Comparison of ENCODE assay signal across 26 cellular contexts in genomic region chr7:137094-137861, GRCh38. TPM values are rescaled to one million over a fixed set of nuclear protein-coding genes. Genes with fewer than 3 reads are reported as not detected.
DNase-seq lines count a peak whose midpoint lies in the region; ATAC-seq, FAIRE-seq and TF ChIP-seq lines count a peak whose summit lies in the region.
"Had no signal": no experiment of that assay in that cellular context is flagged by ENCODE, and none has a peak within 500 bp of the region (broad histone marks: within the 10 kb centered on the region; RNA-seq: fewer than 3 reads in every experiment).

No MANE protein-coding gene starts in this region.

- no peaks in the 10 kb centered on the region for H3K9me3 Mint-ChIP-seq in brain
- H3K9me3 Mint-ChIP-seq: activated CD4-positive, alpha-beta T cell treated with anti-CD3 and anti-CD28 coated beads, Interleukin-2, amount 10 ng/mL, durations not matched to agents 7 days and 5 days; activated naive CD4-positive, alpha-beta T cell treated with anti-CD3 and anti-CD28 coated beads, Interleukin-2, amount 50 U/mL, for 24 hours; activated T-cell treated with anti-CD3 and anti-CD28 coated beads, Interleukin-2, amount 50 U/mL, for 72 hours; neural crest cell; stimulated activated naive CD8-positive, alpha-beta T cell treated with anti-CD3 and anti-CD28 coated beads, Interleukin-15, amount 100 ng/mL, for 72 hours had no signal

- FAIRE-seq in HTR-8/SVneo (lab: Jason Lieb, UNC), result peak; percentile 49
- FAIRE-seq: endometrium, GM12891, H54, keratinocyte had no signal

- 65 to 78% methylated on average over 6 to 14 of the region's 14 CpGs for WGBS in transverse colon (ENCODE audit: low coverage in 1 of 2), 2 donors

- no peak overlapping the region for H3K4me3 ChIP-seq in transverse colon
- H3K4me3 ChIP-seq: cardiac muscle cell, lower lobe of right lung, thyroid gland had no signal

- H3K36me3 Mint-ChIP-seq in brain, result no peaks in the 10 kb centered on the region
- H3K36me3 Mint-ChIP-seq: activated naive CD4-positive, alpha-beta T cell treated with anti-CD3 and anti-CD28 coated beads, Interleukin-2, amount 50 U/mL, for 24 hours had no signal

- DNase-seq in NCI-H2171 treated with DMSO at 0.1 percent for 48 hours (lab: John Stamatoyannopoulos, UW) (peak; percentile 26), NCI-H2171 (lab: John Stamatoyannopoulos, UW) (no peak), HTR-8/SVneo (ENCODE audit: insufficient read length, low spot score) (no peak), transverse colon (peak; percentile 4), GOT3 (lab: John Stamatoyannopoulos, UW) (no peak), HK-2 (ENCODE audit: unreplicated experiment) (no peak)
- DNase-seq: activated CD4-positive, alpha-beta T cell treated with anti-CD3 and anti-CD28 coated beads, Interleukin-2, amount 10 ng/mL, durations not matched to agents 7 days and 5 days; activated T-cell treated with anti-CD3 and anti-CD28 coated beads, Interleukin-2, amount 50 U/mL, for 72 hours; cortex of kidney; IMR-90; lower lobe of right lung; NCI-H1436; NCI-H526; stimulated activated naive CD8-positive, alpha-beta T cell treated with anti-CD3 and anti-CD28 coated beads, Interleukin-15, amount 100 ng/mL, for 72 hours; thyroid gland had no signal

- peak overlapping the region in 3 of 5 experiments; percentile 14 to 52 (median 15) for H3K27ac Mint-ChIP-seq in brain
- H3K27ac Mint-ChIP-seq: activated CD4-positive, alpha-beta T cell treated with anti-CD3 and anti-CD28 coated beads, Interleukin-2, amount 10 ng/mL, durations not matched to agents 7 days and 5 days; activated naive CD4-positive, alpha-beta T cell treated with anti-CD3 and anti-CD28 coated beads, Interleukin-2, amount 50 U/mL, for 24 hours; activated T-cell treated with anti-CD3 and anti-CD28 coated beads, Interleukin-2, amount 50 U/mL, for 72 hours; progenitor cell of endocrine pancreas; stimulated activated naive CD8-positive, alpha-beta T cell treated with anti-CD3 and anti-CD28 coated beads, Interleukin-15, amount 100 ng/mL, for 72 hours had no signal

- ATAC-seq in HG02938 (IDR thresholded peaks at IDR 0.05; ENCODE audit: unreplicated experiment), result no peak
- ATAC-seq: activated T-cell treated with anti-CD3 and anti-CD28 coated beads, Interleukin-2, amount 50 U/mL, for 72 hours; stimulated activated naive CD8-positive, alpha-beta T cell treated with anti-CD3 and anti-CD28 coated beads, Interleukin-15, amount 100 ng/mL, for 72 hours had no signal

- H3K4me3 Mint-ChIP-seq in brain, result peak overlapping the region in 1 of 5 experiments; percentile 28
- H3K4me3 Mint-ChIP-seq: activated CD4-positive, alpha-beta T cell treated with anti-CD3 and anti-CD28 coated beads, Interleukin-2, amount 10 ng/mL, durations not matched to agents 7 days and 5 days; activated naive CD4-positive, alpha-beta T cell treated with anti-CD3 and anti-CD28 coated beads, Interleukin-2, amount 50 U/mL, for 24 hours; activated T-cell treated with anti-CD3 and anti-CD28 coated beads, Interleukin-2, amount 50 U/mL, for 72 hours; neural crest cell; stimulated activated naive CD8-positive, alpha-beta T cell treated with anti-CD3 and anti-CD28 coated beads, Interleukin-15, amount 100 ng/mL, for 72 hours had no signal

- H3K36me3 ChIP-seq in transverse colon, result no peaks in the 10 kb centered on the region
- H3K36me3 ChIP-seq: cardiac muscle cell, lower lobe of right lung, thyroid gland had no signal

- TF ChIP-seq CTCF in brain (conservative IDR thresholded peaks at IDR 0.05), result no peak
- TF ChIP-seq CTCF in transverse colon (IDR thresholded peaks at IDR 0.05), result no peak

- no peak for TF ChIP-seq POLR2A in transverse colon (IDR thresholded peaks at IDR 0.05)

- H3K27me3 Mint-ChIP-seq in brain, result peaks cover 3% of the 10 kb centered on the region
- H3K27me3 Mint-ChIP-seq: activated CD4-positive, alpha-beta T cell treated with anti-CD3 and anti-CD28 coated beads, Interleukin-2, amount 10 ng/mL, durations not matched to agents 7 days and 5 days; activated naive CD4-positive, alpha-beta T cell treated with anti-CD3 and anti-CD28 coated beads, Interleukin-2, amount 50 U/mL, for 24 hours had no signal

- intact Hi-C loops in transverse colon (cut with DNase I; ENCODE audit: low total_unique reads), result no loop called here

- H3K27ac ChIP-seq in transverse colon, result no peak overlapping the region
- H3K27ac ChIP-seq: cardiac muscle cell, lower lobe of right lung, thyroid gland, VCaP had no signal

- TF ChIP-seq EP300 in transverse colon (IDR thresholded peaks at IDR 0.05; ENCODE audit: low read depth), result no peak

- no peaks in the 10 kb centered on the region for H3K9me3 ChIP-seq in transverse colon
- H3K9me3 ChIP-seq: lower lobe of right lung, thyroid gland had no signal

- H3K4me1 ChIP-seq in transverse colon, result peaks cover 0 to 6% (median 5%) of the 10 kb centered on the region in 4 donors
- H3K4me1 ChIP-seq: thyroid gland had no signal

- in situ Hi-C loops in transverse colon (cut with MboI; ENCODE audit: low pct_ligation_motif_present in 1 of 4, low pct_unique_long_range_greater_than_20kb in 1 of 4, low sequenced_read_pairs in 3 of 4), result no loop called here

- peaks cover 43% of the 10 kb centered on the region for H3K4me1 Mint-ChIP-seq in brain
- H3K4me1 Mint-ChIP-seq: activated CD4-positive, alpha-beta T cell treated with anti-CD3 and anti-CD28 coated beads, Interleukin-2, amount 10 ng/mL, durations not matched to agents 7 days and 5 days; activated naive CD4-positive, alpha-beta T cell treated with anti-CD3 and anti-CD28 coated beads, Interleukin-2, amount 50 U/mL, for 24 hours; stimulated activated naive CD8-positive, alpha-beta T cell treated with anti-CD3 and anti-CD28 coated beads, Interleukin-15, amount 100 ng/mL, for 72 hours had no signal

- H3K27me3 ChIP-seq in transverse colon, result no peaks in the 10 kb centered on the region
- H3K27me3 ChIP-seq: cardiac muscle cell, thyroid gland had no signal

RNA-seq across cellular contexts. Expression of gene FAM20C, which starts 55.1 kb away (rescaled TPM):
- polyA plus RNA-seq in brain (ENCODE audit: insufficient read depth, low read depth, low replicate concordance), result 20.8 TPM
- total RNA-seq in transverse colon, result 10 to 100 TPM; 10.5 to 62.3 (median 23.5) TPM

Comparison
In these comparisons a context has a peak if more than half of its experiments do, and no peak if none do; other contexts are left out.
1. DNase-seq: peak in NCI-H2171 treated with DMSO at 0.1 percent for 48 hours (single experiment) and transverse colon (single experiment); none in NCI-H2171 (single experiment), HTR-8/SVneo (single experiment), GOT3 (single experiment) and HK-2 (single experiment).